In genomic region chr4:180164799-180165198, GRCh38 we compare ENCODE assay signal across 19 cellular contexts.
DNase-seq lines count a peak whose midpoint lies in the region; FAIRE-seq and TF ChIP-seq lines count a peak whose summit lies in the region.
"Had no signal": no experiment of that assay in that cellular context is flagged by ENCODE, and none has a peak within 500 bp of the region (broad histone marks: within the 10 kb centered on the region; RNA-seq: fewer than 3 reads in every experiment).

No MANE protein-coding gene starts in this region.

- no peak for TF ChIP-seq POLR2A in adrenal gland (IDR thresholded peaks at IDR 0.05)

- 40 to 50% (median 46%) methylated on average over 2 of the region's 2 CpGs for WGBS in adrenal gland, 4 donors
- 51% methylated on average over 2 of the region's 2 CpGs for WGBS in hepatocyte (ENCODE audit: low lambda C conversion rate, missing lambda C conversion rate)

- no peak overlapping the region for H2AFZ ChIP-seq in hepatocyte

- H4K20me1 ChIP-seq in hepatocyte (ENCODE audit: insufficient read depth, poor library complexity, severe bottlenecking), result no peaks in the 10 kb centered on the region

- intact Hi-C loops in adrenal gland (cut with DNase I), result no loop called here

- H3K27ac ChIP-seq in adrenal gland, result peak overlapping the region in 4 of 5 donors; percentile 10 to 41 (median 24)
- H3K27ac ChIP-seq in hepatocyte, result no peak overlapping the region
- H3K27ac ChIP-seq: C4-2B, left ventricle myocardium inferior, spleen, tibial artery had no signal

- DNase-seq in HTR-8/SVneo (ENCODE audit: insufficient read length, low spot score) (peak; percentile 5), adrenal gland (peak in 3 of 7 donors; percentile 27 to 44 (median 36)), hepatocyte (ENCODE audit: low spot score) (peak; percentile 73), skeletal muscle cell (ENCODE audit: low read depth) (peak; percentile 13), SW480 (ENCODE audit: low spot score) (no peak)
- no peak for DNase-seq in activated CD4-positive, alpha-beta T cell treated with anti-CD3 and anti-CD28 coated beads, Interleukin-2, amount 50 U/mL, for 4 hours
- no peak for DNase-seq in activated CD8-positive, alpha-beta memory T cell treated with anti-CD3 and anti-CD28 coated beads for 24 hours
- DNase-seq: HCEC 1CT, hippocampal formation, left ventricle myocardium inferior, NCI-H1105, NCI-H748 treated with DMSO at 0.1 percent for 48 hours, posterior cingulate gyrus, RPMI8226, spleen, T-helper 1 cell, tibial artery had no signal

- TF ChIP-seq CTCF in adrenal gland (IDR thresholded peaks at IDR 0.05), result no peak
- TF ChIP-seq CTCF in hepatocyte (IDR thresholded peaks at IDR 0.05; ENCODE audit: poor library complexity), result no peak

- H3K4me2 ChIP-seq in hepatocyte, result peak overlapping the region; percentile 19

- H3K36me3 ChIP-seq in adrenal gland (replicated peaks in 1 of 2) (no peaks in the 10 kb centered on the region), hepatocyte (replicated peaks; ENCODE audit: insufficient read depth, low read depth) (no peaks in the 10 kb centered on the region)
- H3K36me3 ChIP-seq: left ventricle myocardium inferior, spleen, tibial artery had no signal

- no peaks in the 10 kb centered on the region for H3K9me2 ChIP-seq in hepatocyte (replicated peaks; ENCODE audit: insufficient read depth)

- H3K4me3 ChIP-seq in adrenal gland (no peak overlapping the region), hepatocyte (no peak overlapping the region), skeletal muscle cell (ENCODE audit: low read depth, low read length) (no peak overlapping the region)
- H3K4me3 ChIP-seq: left ventricle myocardium inferior, spleen, tibial artery had no signal

- H3K27me3 ChIP-seq in adrenal gland, result no peaks in the 10 kb centered on the region
- H3K27me3 ChIP-seq in hepatocyte, result no peaks in the 10 kb centered on the region
- H3K27me3 ChIP-seq: spleen, tibial artery had no signal

- H3K4me1 ChIP-seq in adrenal gland (replicated peaks in 1 of 2) (peaks cover 14 to 32% of the 10 kb centered on the region in 2 donors), hepatocyte (ENCODE audit: insufficient read depth) (peaks cover 5% of the 10 kb centered on the region)
- H3K4me1 ChIP-seq: left ventricle myocardium inferior, spleen, tibial artery had no signal

- peak; percentile 28 for FAIRE-seq in HTR-8/SVneo (lab: Jason Lieb, UNC)
- FAIRE-seq: endothelial cell of umbilical vein had no signal

- H3K9me3 ChIP-seq in adrenal gland (replicated peaks in 1 of 3) (no peaks in the 10 kb centered on the region), hepatocyte (ENCODE audit: low read depth) (no peaks in the 10 kb centered on the region)
- H3K9me3 ChIP-seq: left ventricle myocardium inferior, spleen, tibial artery had no signal

- H3K79me2 ChIP-seq in hepatocyte, result no peaks in the 10 kb centered on the region

Comparison
In these comparisons a context has a peak if more than half of its experiments do, and no peak if none do; other contexts are left out.
1. DNase-seq: peak in HTR-8/SVneo (single experiment), hepatocyte (single experiment) and skeletal muscle cell (single experiment); none in SW480 (single experiment), activated CD4-positive, alpha-beta T cell treated with anti-CD3 and anti-CD28 coated beads, Interleukin-2, amount 50 U/mL, for 4 hours (0 of 2) and activated CD8-positive, alpha-beta memory T cell treated with anti-CD3 and anti-CD28 coated beads for 24 hours (single experiment).